Comparison of ENCODE assay signal across 22 cellular contexts in the genomic region with DNA sequence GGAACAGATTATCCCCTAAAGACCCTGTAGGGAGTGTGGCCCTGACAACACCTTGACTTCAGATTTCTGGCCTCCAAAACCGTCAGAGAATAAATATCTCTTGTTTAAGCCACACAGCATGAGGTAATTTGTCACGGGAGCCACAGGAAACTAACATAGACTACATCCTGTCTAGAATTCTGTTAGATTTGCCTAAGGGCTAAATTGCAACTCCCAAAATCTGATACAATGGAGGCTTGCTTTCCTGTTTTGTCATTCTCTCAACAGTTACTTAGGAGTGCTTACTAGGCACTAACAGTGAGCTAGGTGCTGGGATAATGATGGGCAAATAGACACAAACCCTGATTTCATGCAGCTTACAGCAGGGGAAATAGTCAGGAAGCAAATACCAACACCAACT.
A peak's percentile ranks its signal among the peaks of the same experiment; 100 is the strongest.
DNase-seq lines count a peak whose midpoint lies in the region; ATAC-seq lines count a peak whose summit lies in the region.
"Had no signal": no experiment of that assay in that cellular context is flagged by ENCODE, and none has a peak within 500 bp of the region (broad histone marks: within the 10 kb centered on the region; RNA-seq: fewer than 3 reads in every experiment).

No MANE protein-coding gene starts in this region.

- H3K9me3 Mint-ChIP-seq in stimulated activated naive B cell treated with anti-CD40 and anti-IgM and Interleukin-4, amounts not matched to agents 10 μg/mL and 1 μg/mL and 100 μg/mL, for 72 hours = peaks cover 4 to 5% of the 10 kb centered on the region in 2 donors
- H3K9me3 Mint-ChIP-seq: activated CD4-positive, alpha-beta T cell treated with anti-CD3 and anti-CD28 coated beads, Interleukin-2, amount 10 ng/mL, durations not matched to agents 24 days and 14 days had no signal

- peaks cover 0 to 2% of the 10 kb centered on the region in 2 donors for H3K4me1 Mint-ChIP-seq in stimulated activated naive B cell treated with anti-CD40 and anti-IgM and Interleukin-4, amounts not matched to agents 10 μg/mL and 1 μg/mL and 100 μg/mL, for 72 hours
- H3K4me1 Mint-ChIP-seq: activated CD4-positive, alpha-beta T cell treated with anti-CD3 and anti-CD28 coated beads, Interleukin-2, amount 10 ng/mL, durations not matched to agents 24 days and 14 days; T-cell had no signal

- H3K36me3 Mint-ChIP-seq in stimulated activated naive B cell treated with anti-CD40 and anti-IgM and Interleukin-4, amounts not matched to agents 10 μg/mL and 1 μg/mL and 100 μg/mL, for 72 hours = no peaks in the 10 kb centered on the region
- H3K36me3 Mint-ChIP-seq: activated naive CD8-positive, alpha-beta T cell; T-cell had no signal

- peak overlapping the region; percentile 37 for H3K27ac Mint-ChIP-seq in stimulated activated naive B cell treated with anti-CD40 and anti-IgM and Interleukin-4, amounts not matched to agents 10 μg/mL and 1 μg/mL and 100 μg/mL, for 72 hours
- H3K27ac Mint-ChIP-seq: activated CD4-positive, alpha-beta T cell treated with anti-CD3 and anti-CD28 coated beads, Interleukin-2, amount 10 ng/mL, durations not matched to agents 24 days and 14 days; activated naive CD8-positive, alpha-beta T cell; T-cell had no signal

- DNase-seq in NCI-H748 (lab: John Stamatoyannopoulos, UW; ENCODE audit: unreplicated experiment) (peak; percentile 67), NCI-H748 treated with DMSO at 0.1 percent for 48 hours (lab: John Stamatoyannopoulos, UW) (no peak), NCI-H146 treated with DMSO at 0.1 percent for 48 hours (lab: John Stamatoyannopoulos, UW; ENCODE audit: unreplicated experiment) (peak; percentile 88), RPMI7951 (ENCODE audit: low read depth) (peak; percentile 82), amniotic stem cell (lab: John Stamatoyannopoulos, UW) (no peak)
- DNase-seq in stimulated activated naive B cell treated with anti-CD40 and anti-IgM and Interleukin-4, amounts not matched to agents 10 μg/mL and 1 μg/mL and 100 μg/mL, for 72 hours = no peak
- DNase-seq in activated CD4-positive, alpha-beta T cell treated with anti-CD3 and anti-CD28 coated beads, Interleukin-2, amount 50 U/mL, for 48 hours = no peak
- DNase-seq: 8988T; activated CD4-positive, alpha-beta T cell treated with anti-CD3 and anti-CD28 coated beads, Interleukin-2, amount 10 ng/mL, durations not matched to agents 24 days and 14 days; activated effector memory CD4-positive, alpha-beta T cell treated with Interleukin-2 at 50 U/mL for 16 hours; effector CD4-positive, alpha-beta T cell; left colon; MV-4-11; NCI-H1694; NCI-H526 treated with DMSO at 0.1 percent for 48 hours; RPMI8226; stimulated activated naive CD4-positive, alpha-beta T cell treated with Interleukin-2 at 50 U/mL for 16 hours; T-cell; upper lobe of right lung had no signal

- no peak overlapping the region for H3K4me3 Mint-ChIP-seq in stimulated activated naive B cell treated with anti-CD40 and anti-IgM and Interleukin-4, amounts not matched to agents 10 μg/mL and 1 μg/mL and 100 μg/mL, for 72 hours
- H3K4me3 Mint-ChIP-seq: activated CD4-positive, alpha-beta T cell treated with anti-CD3 and anti-CD28 coated beads, Interleukin-2, amount 10 ng/mL, durations not matched to agents 24 days and 14 days; activated naive CD8-positive, alpha-beta T cell; nephron; T-cell had no signal

- peaks cover 12 to 19% of the 10 kb centered on the region in 2 donors for H3K27me3 Mint-ChIP-seq in stimulated activated naive B cell treated with anti-CD40 and anti-IgM and Interleukin-4, amounts not matched to agents 10 μg/mL and 1 μg/mL and 100 μg/mL, for 72 hours
- H3K27me3 Mint-ChIP-seq: activated CD4-positive, alpha-beta T cell treated with anti-CD3 and anti-CD28 coated beads, Interleukin-2, amount 10 ng/mL, durations not matched to agents 24 days and 14 days had no signal

- ATAC-seq in stimulated activated naive B cell treated with anti-CD40 and anti-IgM and Interleukin-4, amounts not matched to agents 10 μg/mL and 1 μg/mL and 100 μg/mL, for 72 hours (replicated peaks) = no peak
- no peak for ATAC-seq in GM21367 (IDR thresholded peaks at IDR 0.05; ENCODE audit: unreplicated experiment)
- ATAC-seq: left colon, T-cell, upper lobe of right lung had no signal

Comparison
In these comparisons a context has a peak if more than half of its experiments do, and no peak if none do; other contexts are left out.
1. DNase-seq: peak in NCI-H748 (single experiment), NCI-H146 treated with DMSO at 0.1 percent for 48 hours (single experiment) and RPMI7951 (single experiment); none in NCI-H748 treated with DMSO at 0.1 percent for 48 hours (single experiment), stimulated activated naive B cell treated with anti-CD40 and anti-IgM and Interleukin-4, amounts not matched to agents 10 μg/mL and 1 μg/mL and 100 μg/mL, for 72 hours (single experiment), activated CD4-positive, alpha-beta T cell treated with anti-CD3 and anti-CD28 coated beads, Interleukin-2, amount 50 U/mL, for 48 hours (0 of 2) and amniotic stem cell (single experiment).